ENCODE assay signal across 1 cellular context in genomic region chr3:186616299-186616617, GRCh38.
TF ChIP-seq lines count a peak whose summit lies in the region.

No MANE protein-coding gene starts in this region.

TF ChIP-seq in HepG2, 621 proteins besides CTCF, POLR2A, EP300 and RAD21 (continued from another document and continues in another):
- TF ChIP-seq RNF219 (CRISPR knock-in tag; IDR thresholded peaks at IDR 0.05) (no peak), SMAD1 (CRISPR knock-in tag; IDR thresholded peaks at IDR 0.05; ENCODE audit: borderline replicate concordance, low read depth) (no peak), GZF1 (CRISPR knock-in tag; IDR thresholded peaks at IDR 0.05) (no peak), TEAD3 (CRISPR knock-in tag; optimal IDR thresholded peaks at IDR 0.05; ENCODE audit: borderline replicate concordance) (no peak), ZBTB39 (CRISPR knock-in tag; IDR thresholded peaks at IDR 0.05) (no peak), ZNF562 (CRISPR knock-in tag; IDR thresholded peaks at IDR 0.05; ENCODE audit: borderline replicate concordance) (no peak), NCOA5 (CRISPR knock-in tag; IDR thresholded peaks at IDR 0.05) (peak; percentile 19; the same call in 1 of the 2 replicates), STAT5B (CRISPR knock-in tag; IDR thresholded peaks at IDR 0.05) (no peak), SMAD3 (CRISPR knock-in tag; IDR thresholded peaks at IDR 0.05) (no peak), ZNF337 (CRISPR knock-in tag; IDR thresholded peaks at IDR 0.05; ENCODE audit: borderline replicate concordance, low read depth) (no peak), GATA4 (IDR thresholded peaks at IDR 0.05; ENCODE audit: borderline replicate concordance, low read depth) (0 out of 2 replicates have a peak, but pooled peaks have one; percentile 49), RXRB (CRISPR knock-in tag; IDR thresholded peaks at IDR 0.05; ENCODE audit: borderline replicate concordance) (0 out of 2 replicates have a peak, but pooled peaks have one; percentile 8), ADNP (CRISPR knock-in tag; IDR thresholded peaks at IDR 0.05) (no peak), ZNF704 (CRISPR knock-in tag; IDR thresholded peaks at IDR 0.05; ENCODE audit: borderline replicate concordance) (no peak), ZBTB25 (CRISPR knock-in tag; IDR thresholded peaks at IDR 0.05) (no peak), CERS6 (CRISPR knock-in tag; IDR thresholded peaks at IDR 0.05) (no peak), SKIL (CRISPR knock-in tag; IDR thresholded peaks at IDR 0.05; ENCODE audit: borderline replicate concordance) (no peak), AHDC1 (CRISPR knock-in tag; IDR thresholded peaks at IDR 0.05; ENCODE audit: borderline replicate concordance) (0 out of 2 replicates have a peak, but pooled peaks have one; percentile 13), MNT (IDR thresholded peaks at IDR 0.05) (no peak), SNRNP70 (IDR thresholded peaks at IDR 0.05; ENCODE audit: low read depth, low read length) (no peak), ZNF205 (CRISPR knock-in tag; IDR thresholded peaks at IDR 0.05) (no peak), RORA (CRISPR knock-in tag; IDR thresholded peaks at IDR 0.05) (no peak), FOXK2 (IDR thresholded peaks at IDR 0.05) (no peak), GATAD2A (CRISPR knock-in tag; IDR thresholded peaks at IDR 0.05) (0 out of 2 replicates have a peak, but pooled peaks have one; percentile 9), ASH2L (IDR thresholded peaks at IDR 0.05; ENCODE audit: insufficient read length, low read depth, low read length) (no peak), CCAR2 (optimal IDR thresholded peaks at IDR 0.05; ENCODE audit: low read depth, low read length) (no peak), ZNF503 (CRISPR knock-in tag; IDR thresholded peaks at IDR 0.05) (no peak), THAP7 (CRISPR knock-in tag; IDR thresholded peaks at IDR 0.05) (no peak), NCOA2 (CRISPR knock-in tag; IDR thresholded peaks at IDR 0.05) (no peak), SETDB1 (CRISPR knock-in tag; IDR thresholded peaks at IDR 0.05; ENCODE audit: borderline replicate concordance) (no peak), MLXIP (CRISPR knock-in tag; IDR thresholded peaks at IDR 0.05; ENCODE audit: borderline replicate concordance) (0 out of 2 replicates have a peak, but pooled peaks have one; percentile 18), MXI1 (IDR thresholded peaks at IDR 0.05; ENCODE audit: borderline replicate concordance, low read depth, low read length) (no peak), ZNF329 (CRISPR knock-in tag; IDR thresholded peaks at IDR 0.05; ENCODE audit: low read depth) (no peak)
